In the genomic region with DNA sequence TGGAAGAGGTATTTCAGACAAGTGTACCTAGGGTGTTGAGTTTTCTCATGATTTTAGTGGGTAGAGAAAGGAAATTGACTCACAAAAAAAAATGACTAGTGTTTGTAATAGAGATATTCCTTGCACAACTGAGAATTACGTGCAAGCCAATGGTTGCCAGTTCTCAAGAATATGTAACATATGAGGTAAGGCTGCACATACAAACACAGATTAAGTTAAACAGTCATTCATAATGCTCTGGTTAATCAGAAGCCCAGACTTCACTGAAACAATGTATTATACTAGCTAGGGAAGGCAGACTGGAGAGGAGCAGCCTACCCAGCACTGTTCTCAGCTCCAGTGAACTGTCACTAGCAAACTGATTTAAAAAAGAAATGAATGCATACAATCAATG, we compare ENCODE assay signal across 11 cellular contexts.
DNase-seq lines count a peak whose midpoint lies in the region; ATAC-seq and TF ChIP-seq lines count a peak whose summit lies in the region.
"Had no signal": no experiment of that assay in that cellular context is flagged by ENCODE, and none has a peak within 500 bp of the region (broad histone marks: within the 10 kb centered on the region; RNA-seq: fewer than 3 reads in every experiment).

No MANE protein-coding gene starts in this region.

- no peak overlapping the region for H3K4me3 ChIP-seq in fibroblast of pulmonary artery (replicated peaks; ENCODE audit: low read depth, low read length)
- no peak overlapping the region for H3K4me3 ChIP-seq in CD8-positive, alpha-beta memory T cell (ENCODE audit: low read length)

- POLR2A ChIA-PET in CD8-positive, alpha-beta memory T cell (lab: Charles Lee): no interaction called here

- H3K9me3 ChIP-seq in CD8-positive, alpha-beta memory T cell (ENCODE audit: low read length): no peaks in the 10 kb centered on the region

- no peak overlapping the region for H3K4me3 Mint-ChIP-seq in activated CD4-positive, alpha-beta T cell treated with anti-CD3 and anti-CD28 coated beads, Interleukin-2, amount 10 ng/mL, durations not matched to agents 24 days and 14 days
- H3K4me3 Mint-ChIP-seq in CD8-positive, alpha-beta memory T cell: no peak overlapping the region

- no peak for TF ChIP-seq CTCF in fibroblast of pulmonary artery (IDR thresholded peaks at IDR 0.05; ENCODE audit: low read length, missing control alignments)

- CTCF ChIA-PET in CD8-positive, alpha-beta memory T cell (lab: Charles Lee): no interaction called here

- no peaks in the 10 kb centered on the region for H3K27me3 ChIP-seq in CD8-positive, alpha-beta memory T cell (ENCODE audit: insufficient read depth, low read length, poor library complexity, severe bottlenecking)

- no peak overlapping the region for H3K27ac ChIP-seq in CD8-positive, alpha-beta memory T cell (ENCODE audit: low read depth, low read length)

- H3K4me1 ChIP-seq in CD8-positive, alpha-beta memory T cell (ENCODE audit: insufficient read depth, low read length): no peaks in the 10 kb centered on the region

- DNase-seq in ACHN: peak; percentile 37
- DNase-seq in fibroblast of pulmonary artery (ENCODE audit: low read depth): peak; percentile 59
- no peak for DNase-seq in cerebellum (ENCODE audit: low spot score)
- no peak for DNase-seq in activated CD4-positive, alpha-beta T cell treated with anti-CD3 and anti-CD28 coated beads, Interleukin-2, amount 10 ng/mL, durations not matched to agents 24 days and 14 days
- no peak for DNase-seq in ureter (ENCODE audit: low spot score)
- DNase-seq in CD8-positive, alpha-beta memory T cell: no peak
- DNase-seq: KBM-7; midbrain; stimulated activated naive CD4-positive, alpha-beta T cell treated with Interleukin-2 at 50 U/mL for 16 hours had no signal

- no peaks in the 10 kb centered on the region for H3K9me3 Mint-ChIP-seq in activated CD4-positive, alpha-beta T cell treated with anti-CD3 and anti-CD28 coated beads, Interleukin-2, amount 10 ng/mL, durations not matched to agents 24 days and 14 days
- no peaks in the 10 kb centered on the region for H3K9me3 Mint-ChIP-seq in CD8-positive, alpha-beta memory T cell

- H3K36me3 Mint-ChIP-seq in activated CD4-positive, alpha-beta T cell treated with anti-CD3 and anti-CD28 coated beads, Interleukin-2, amount 10 ng/mL, durations not matched to agents 24 days and 14 days (ENCODE audit: low read depth): no peaks in the 10 kb centered on the region
- peaks cover 0 to 3% (median 0%) of the 10 kb centered on the region in 3 donors for H3K36me3 Mint-ChIP-seq in CD8-positive, alpha-beta memory T cell

- H3K27me3 Mint-ChIP-seq in activated CD4-positive, alpha-beta T cell treated with anti-CD3 and anti-CD28 coated beads, Interleukin-2, amount 10 ng/mL, durations not matched to agents 24 days and 14 days: no peaks in the 10 kb centered on the region
- H3K27me3 Mint-ChIP-seq in CD8-positive, alpha-beta memory T cell: no peaks in the 10 kb centered on the region

- H3K27ac Mint-ChIP-seq in activated CD4-positive, alpha-beta T cell treated with anti-CD3 and anti-CD28 coated beads, Interleukin-2, amount 10 ng/mL, durations not matched to agents 24 days and 14 days: no peak overlapping the region
- no peak overlapping the region for H3K27ac Mint-ChIP-seq in CD8-positive, alpha-beta memory T cell

- H3K4me1 Mint-ChIP-seq in activated CD4-positive, alpha-beta T cell treated with anti-CD3 and anti-CD28 coated beads, Interleukin-2, amount 10 ng/mL, durations not matched to agents 24 days and 14 days: no peaks in the 10 kb centered on the region
- H3K4me1 Mint-ChIP-seq in CD8-positive, alpha-beta memory T cell: peaks cover 2 to 5% (median 3%) of the 10 kb centered on the region in 3 donors

- ATAC-seq in GM21447 (IDR thresholded peaks at IDR 0.05; ENCODE audit: unreplicated experiment) (peak; percentile 58), HG03460 (IDR thresholded peaks at IDR 0.05; ENCODE audit: unreplicated experiment) (peak; percentile 58)

- H3K36me3 ChIP-seq in CD8-positive, alpha-beta memory T cell (ENCODE audit: insufficient read depth, low read length): no peaks in the 10 kb centered on the region

- in situ Hi-C loops in ACHN (cut with HindIII; ENCODE audit: low pct_ligation_motif_present, low pct_unique_long_range_greater_than_20kb, low sequenced_read_pairs): no loop called here

- intact Hi-C loops in activated CD4-positive, alpha-beta T cell treated with anti-CD3 and anti-CD28 coated beads, Interleukin-2, amount 10 ng/mL, durations not matched to agents 24 days and 14 days (cut with micrococcal nuclease): no loop called here

Comparison
In these comparisons a context has a peak if more than half of its experiments do, and no peak if none do; other contexts are left out.
1. DNase-seq: peak in ACHN (single experiment) and fibroblast of pulmonary artery (single experiment); none in cerebellum (single experiment), activated CD4-positive, alpha-beta T cell treated with anti-CD3 and anti-CD28 coated beads, Interleukin-2, amount 10 ng/mL, durations not matched to agents 24 days and 14 days (single experiment), ureter (single experiment) and CD8-positive, alpha-beta memory T cell (0 of 5).